ENCODE assay signal across 1 cellular context in the genomic region with DNA sequence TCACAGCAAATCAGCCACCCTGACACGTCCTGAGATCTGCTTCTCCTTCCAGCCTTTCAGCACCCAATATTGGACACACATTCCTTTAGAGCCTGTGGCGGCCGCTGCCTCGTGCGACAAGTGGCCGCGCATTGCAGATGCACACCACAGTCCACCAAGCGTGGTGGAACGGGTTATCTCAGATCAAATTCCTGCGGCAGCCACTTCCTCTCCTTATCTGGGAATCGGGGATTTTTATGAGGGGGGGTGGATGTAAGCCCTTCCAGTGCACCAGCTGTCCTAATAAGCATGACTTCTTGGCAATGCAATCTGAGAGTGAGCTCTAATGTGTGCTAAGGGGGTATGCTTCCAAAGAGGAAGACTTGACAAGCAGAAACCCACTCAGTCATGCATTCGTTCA.
TF ChIP-seq lines count a peak whose summit lies in the region.

No MANE protein-coding gene starts in this region.

TF ChIP-seq in HepG2, 621 proteins besides CTCF, POLR2A, EP300 and RAD21:
- TF ChIP-seq, protein P1, sequence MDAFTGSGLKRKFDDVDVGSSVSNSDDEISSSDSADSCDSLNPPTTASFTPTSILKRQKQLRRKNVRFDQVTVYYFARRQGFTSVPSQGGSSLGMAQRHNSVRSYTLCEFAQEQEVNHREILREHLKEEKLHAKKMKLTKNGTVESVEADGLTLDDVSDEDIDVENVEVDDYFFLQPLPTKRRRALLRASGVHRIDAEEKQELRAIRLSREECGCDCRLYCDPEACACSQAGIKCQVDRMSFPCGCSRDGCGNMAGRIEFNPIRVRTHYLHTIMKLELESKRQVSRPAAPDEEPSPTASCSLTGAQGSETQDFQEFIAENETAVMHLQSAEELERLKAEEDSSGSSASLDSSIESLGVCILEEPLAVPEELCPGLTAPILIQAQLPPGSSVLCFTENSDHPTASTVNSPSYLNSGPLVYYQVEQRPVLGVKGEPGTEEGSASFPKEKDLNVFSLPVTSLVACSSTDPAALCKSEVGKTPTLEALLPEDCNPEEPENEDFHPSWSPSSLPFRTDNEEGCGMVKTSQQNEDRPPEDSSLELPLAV (CRISPR knock-in tag; conservative IDR thresholded peaks at IDR 0.05; ENCODE audit: low read depth): no peak
- TF ChIP-seq, protein P2, sequence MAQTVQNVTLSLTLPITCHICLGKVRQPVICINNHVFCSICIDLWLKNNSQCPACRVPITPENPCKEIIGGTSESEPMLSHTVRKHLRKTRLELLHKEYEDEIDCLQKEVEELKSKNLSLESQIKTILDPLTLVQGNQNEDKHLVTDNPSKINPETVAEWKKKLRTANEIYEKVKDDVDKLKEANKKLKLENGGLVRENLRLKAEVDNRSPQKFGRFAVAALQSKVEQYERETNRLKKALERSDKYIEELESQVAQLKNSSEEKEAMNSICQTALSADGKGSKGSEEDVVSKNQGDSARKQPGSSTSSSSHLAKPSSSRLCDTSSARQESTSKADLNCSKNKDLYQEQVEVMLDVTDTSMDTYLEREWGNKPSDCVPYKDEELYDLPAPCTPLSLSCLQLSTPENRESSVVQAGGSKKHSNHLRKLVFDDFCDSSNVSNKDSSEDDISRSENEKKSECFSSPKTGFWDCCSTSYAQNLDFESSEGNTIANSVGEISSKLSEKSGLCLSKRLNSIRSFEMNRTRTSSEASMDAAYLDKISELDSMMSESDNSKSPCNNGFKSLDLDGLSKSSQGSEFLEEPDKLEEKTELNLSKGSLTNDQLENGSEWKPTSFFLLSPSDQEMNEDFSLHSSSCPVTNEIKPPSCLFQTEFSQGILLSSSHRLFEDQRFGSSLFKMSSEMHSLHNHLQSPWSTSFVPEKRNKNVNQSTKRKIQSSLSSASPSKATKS (CRISPR knock-in tag; IDR thresholded peaks at IDR 0.05): no peak
- TF ChIP-seq ZNF629 (CRISPR knock-in tag; conservative IDR thresholded peaks at IDR 0.05): no peak
- TF ChIP-seq, protein P3, sequence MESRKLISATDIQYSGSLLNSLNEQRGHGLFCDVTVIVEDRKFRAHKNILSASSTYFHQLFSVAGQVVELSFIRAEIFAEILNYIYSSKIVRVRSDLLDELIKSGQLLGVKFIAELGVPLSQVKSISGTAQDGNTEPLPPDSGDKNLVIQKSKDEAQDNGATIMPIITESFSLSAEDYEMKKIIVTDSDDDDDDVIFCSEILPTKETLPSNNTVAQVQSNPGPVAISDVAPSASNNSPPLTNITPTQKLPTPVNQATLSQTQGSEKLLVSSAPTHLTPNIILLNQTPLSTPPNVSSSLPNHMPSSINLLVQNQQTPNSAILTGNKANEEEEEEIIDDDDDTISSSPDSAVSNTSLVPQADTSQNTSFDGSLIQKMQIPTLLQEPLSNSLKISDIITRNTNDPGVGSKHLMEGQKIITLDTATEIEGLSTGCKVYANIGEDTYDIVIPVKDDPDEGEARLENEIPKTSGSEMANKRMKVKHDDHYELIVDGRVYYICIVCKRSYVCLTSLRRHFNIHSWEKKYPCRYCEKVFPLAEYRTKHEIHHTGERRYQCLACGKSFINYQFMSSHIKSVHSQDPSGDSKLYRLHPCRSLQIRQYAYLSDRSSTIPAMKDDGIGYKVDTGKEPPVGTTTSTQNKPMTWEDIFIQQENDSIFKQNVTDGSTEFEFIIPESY (CRISPR knock-in tag; IDR thresholded peaks at IDR 0.05): peak; percentile 82
- TF ChIP-seq, protein P4, sequence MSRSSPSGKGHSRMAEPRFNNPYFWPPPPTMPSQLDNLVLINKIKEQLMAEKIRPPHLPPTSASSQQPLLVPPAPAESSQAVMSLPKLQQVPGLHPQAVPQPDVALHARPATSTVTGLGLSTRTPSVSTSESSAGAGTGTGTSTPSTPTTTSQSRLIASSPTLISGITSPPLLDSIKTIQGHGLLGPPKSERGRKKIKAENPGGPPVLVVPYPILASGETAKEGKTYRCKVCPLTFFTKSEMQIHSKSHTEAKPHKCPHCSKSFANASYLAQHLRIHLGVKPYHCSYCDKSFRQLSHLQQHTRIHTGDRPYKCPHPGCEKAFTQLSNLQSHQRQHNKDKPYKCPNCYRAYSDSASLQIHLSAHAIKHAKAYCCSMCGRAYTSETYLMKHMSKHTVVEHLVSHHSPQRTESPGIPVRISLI (CRISPR knock-in tag; IDR thresholded peaks at IDR 0.05; ENCODE audit: borderline replicate concordance): no peak
- TF ChIP-seq TMF1 (CRISPR knock-in tag; IDR thresholded peaks at IDR 0.05; ENCODE audit: low read depth): no peak
- no peak for TF ChIP-seq THYN1 (CRISPR knock-in tag; IDR thresholded peaks at IDR 0.05; ENCODE audit: borderline replicate concordance, low read depth)
- TF ChIP-seq, protein P5, sequence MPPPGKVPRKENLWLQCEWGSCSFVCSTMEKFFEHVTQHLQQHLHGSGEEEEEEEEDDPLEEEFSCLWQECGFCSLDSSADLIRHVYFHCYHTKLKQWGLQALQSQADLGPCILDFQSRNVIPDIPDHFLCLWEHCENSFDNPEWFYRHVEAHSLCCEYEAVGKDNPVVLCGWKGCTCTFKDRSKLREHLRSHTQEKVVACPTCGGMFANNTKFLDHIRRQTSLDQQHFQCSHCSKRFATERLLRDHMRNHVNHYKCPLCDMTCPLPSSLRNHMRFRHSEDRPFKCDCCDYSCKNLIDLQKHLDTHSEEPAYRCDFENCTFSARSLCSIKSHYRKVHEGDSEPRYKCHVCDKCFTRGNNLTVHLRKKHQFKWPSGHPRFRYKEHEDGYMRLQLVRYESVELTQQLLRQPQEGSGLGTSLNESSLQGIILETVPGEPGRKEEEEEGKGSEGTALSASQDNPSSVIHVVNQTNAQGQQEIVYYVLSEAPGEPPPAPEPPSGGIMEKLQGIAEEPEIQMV (CRISPR knock-in tag; IDR thresholded peaks at IDR 0.05; ENCODE audit: low read depth): no peak
